Comparison of ENCODE assay signal across 12 cellular contexts in the genomic region with DNA sequence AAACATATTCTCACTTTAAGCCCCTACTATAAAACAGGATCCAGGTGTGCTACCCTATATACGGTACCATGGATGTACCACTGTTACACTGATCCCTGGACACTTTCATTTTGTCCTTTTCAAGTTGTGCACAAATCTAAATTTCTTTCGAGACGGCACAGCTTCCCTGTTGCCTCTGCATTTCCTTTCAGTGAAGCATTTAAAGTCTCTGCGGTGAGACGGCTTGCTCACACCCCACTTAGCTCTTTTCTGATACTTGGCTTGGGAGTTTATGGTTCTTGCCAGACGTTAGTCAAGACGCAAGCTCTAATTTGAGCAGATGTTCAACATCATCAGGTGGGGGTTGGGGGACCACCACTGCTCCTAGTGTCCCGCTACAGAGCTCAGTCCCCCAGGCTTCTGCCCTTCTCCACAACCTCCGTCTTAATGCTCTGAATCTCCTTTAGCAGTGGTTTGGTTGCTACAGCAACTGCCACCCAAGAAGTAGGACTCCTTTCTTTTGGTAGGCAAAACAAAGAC. TPM values are rescaled to one million over a fixed set of nuclear protein-coding genes. Genes with fewer than 3 reads are reported as not detected.
DNase-seq lines count a peak whose midpoint lies in the region; ATAC-seq, FAIRE-seq and TF ChIP-seq lines count a peak whose summit lies in the region.
"Had no signal": no experiment of that assay in that cellular context is flagged by ENCODE, and none has a peak within 500 bp of the region (broad histone marks: within the 10 kb centered on the region; RNA-seq: fewer than 3 reads in every experiment).

No MANE protein-coding gene starts in this region.

- DNase-seq in effector memory CD8-positive, alpha-beta T cell = no peak
- DNase-seq in neuronal stem cell (ENCODE audit: low spot score) (peak; percentile 38), D721Med (ENCODE audit: insufficient read length, low spot score) (no peak), AG20443 (ENCODE audit: low spot score) (no peak)
- DNase-seq: erythroblast, left cardiac atrium, NCI-H187, WERI-Rb-1 had no signal

- H2BK120ac ChIP-seq in neuronal stem cell (ENCODE audit: low read depth, low read length) = no peak overlapping the region

- H3K36me3 ChIP-seq in Loucy (ENCODE audit: insufficient read depth, low read length) (peaks cover 49% of the 10 kb centered on the region; the same call in 1 of the 2 replicates), neuronal stem cell (replicated peaks in 1 of 2; ENCODE audit: control insufficient read depth in 2 of 2, insufficient read depth in 2 of 2, low read length in 2 of 2) (peaks cover 2 to 21% of the 10 kb centered on the region in 2 donors)

- TF ChIP-seq CTCF in Loucy (conservative IDR thresholded peaks at IDR 0.05; ENCODE audit: low read length) = no peak
- TF ChIP-seq CTCF in D721Med (IDR thresholded peaks at IDR 0.05; ENCODE audit: insufficient read depth, missing control alignments) = no peak

- no peak overlapping the region for H2AFZ ChIP-seq in Loucy (ENCODE audit: low read length)
- peak overlapping the region; percentile 57 for H2AFZ ChIP-seq in neuronal stem cell (ENCODE audit: low read length)

- H4K8ac ChIP-seq in neuronal stem cell (ENCODE audit: low read depth, low read length) = no peak overlapping the region

- H3K27me3 ChIP-seq in Loucy (ENCODE audit: insufficient read depth, low read length, poor library complexity, severe bottlenecking) = no peaks in the 10 kb centered on the region
- no peaks in the 10 kb centered on the region for H3K27me3 ChIP-seq in neuronal stem cell (ENCODE audit: control insufficient read depth in 3 of 3, insufficient read depth in 3 of 3, low read depth in 1 of 3, low read length in 3 of 3)

- no peaks in the 10 kb centered on the region for H3K79me2 ChIP-seq in Loucy (ENCODE audit: insufficient read depth, low read length)

- H3K9ac ChIP-seq in Loucy (ENCODE audit: low read depth, low read length, poor library complexity, severe bottlenecking) (peak overlapping the region; percentile 44), neuronal stem cell (ENCODE audit: low read depth, low read length, poor library complexity) (no peak overlapping the region)

- no peaks in the 10 kb centered on the region for H3K79me1 ChIP-seq in neuronal stem cell (ENCODE audit: low read depth, low read length)

- no peaks in the 10 kb centered on the region for H4K20me1 ChIP-seq in Loucy (ENCODE audit: insufficient read depth, low read length, poor library complexity, severe bottlenecking)

- H3K18ac ChIP-seq in neuronal stem cell (ENCODE audit: low read length) = no peak overlapping the region

- no peak overlapping the region for H3K14ac ChIP-seq in neuronal stem cell (ENCODE audit: low read length)

- no peaks in the 10 kb centered on the region for H3K9me3 Mint-ChIP-seq in effector memory CD8-positive, alpha-beta T cell

- no peak overlapping the region for H3K4ac ChIP-seq in neuronal stem cell (ENCODE audit: low read length)

- peak overlapping the region; percentile 9 to 20 for H3K4me3 Mint-ChIP-seq in effector memory CD8-positive, alpha-beta T cell

- no peak overlapping the region for H2BK5ac ChIP-seq in neuronal stem cell (ENCODE audit: low read length)

- no peak overlapping the region for H4K91ac ChIP-seq in neuronal stem cell (ENCODE audit: low read depth, low read length, poor library complexity)

- H3K4me2 ChIP-seq in Loucy (ENCODE audit: low read depth, low read length, poor library complexity, severe bottlenecking) (peak overlapping the region; percentile 52), neuronal stem cell (ENCODE audit: insufficient read depth, low read length, poor library complexity, severe bottlenecking) (no peak overlapping the region)

- H3K4me1 ChIP-seq in Loucy (ENCODE audit: insufficient read depth, low read length, poor library complexity, severe bottlenecking) (peaks cover 10% of the 10 kb centered on the region), neuronal stem cell (ENCODE audit: control insufficient read depth in 2 of 2, insufficient read depth in 1 of 2, low read depth in 1 of 2, low read length in 2 of 2) (peaks cover 11 to 21% of the 10 kb centered on the region in 2 donors)

- no peak overlapping the region for H2BK12ac ChIP-seq in neuronal stem cell (ENCODE audit: low read length)

- ATAC-seq in GM19035 (IDR thresholded peaks at IDR 0.05; ENCODE audit: unreplicated experiment) (peak; percentile 44), HG03432 (IDR thresholded peaks at IDR 0.05; ENCODE audit: unreplicated experiment) (no peak)
- ATAC-seq in effector memory CD8-positive, alpha-beta T cell (replicated peaks) = peak; percentile 56
- ATAC-seq: HCT116 had no signal

- peaks cover 42% of the 10 kb centered on the region for H3K36me3 Mint-ChIP-seq in effector memory CD8-positive, alpha-beta T cell (ENCODE audit: insufficient read depth)

- H2BK15ac ChIP-seq in neuronal stem cell (ENCODE audit: low read length) = no peak overlapping the region

- no peaks in the 10 kb centered on the region for H3F3A ChIP-seq in Loucy (ENCODE audit: low read depth)

- H3K4me3 ChIP-seq in Loucy (ENCODE audit: low read length, poor library complexity, severe bottlenecking) = peak overlapping the region; percentile 43
- H3K4me3 ChIP-seq in neuronal stem cell (ENCODE audit: low read length in 2 of 2) = peak overlapping the region in 1 of 2 donors; percentile 7

- H3K27ac Mint-ChIP-seq in effector memory CD8-positive, alpha-beta T cell = peak overlapping the region; percentile 68 to 83

- H3K23ac ChIP-seq in neuronal stem cell (ENCODE audit: low read depth, low read length, poor library complexity) = no peak overlapping the region

- H3K27ac ChIP-seq in neuronal stem cell (replicated peaks; ENCODE audit: low read length) = no peak overlapping the region
- H3K27ac ChIP-seq: WERI-Rb-1 had no signal

- no peaks in the 10 kb centered on the region for H3K9me3 ChIP-seq in Loucy (ENCODE audit: insufficient read depth, low read depth, low read length)
- H3K9me3 ChIP-seq in neuronal stem cell (replicated peaks in 1 of 2; ENCODE audit: control insufficient read depth in 2 of 2, insufficient read depth in 1 of 2, low read depth in 1 of 2, low read length in 2 of 2) = no peaks in the 10 kb centered on the region

- H3K4me1 Mint-ChIP-seq in effector memory CD8-positive, alpha-beta T cell (ENCODE audit: low read depth in 2 of 2) = peaks cover 18 to 41% of the 10 kb centered on the region in 2 donors

- FAIRE-seq in D721Med (lab: Jason Lieb, UNC) = no peak

- no peaks in the 10 kb centered on the region for H3K9me2 ChIP-seq in Loucy (replicated peaks; ENCODE audit: low read depth, low read length)

- no peak overlapping the region for H2AK5ac ChIP-seq in neuronal stem cell (ENCODE audit: low read depth, low read length)

- no CpG with 5 or more reads among the region's 9 CpGs for WGBS in neuronal stem cell (ENCODE audit: extremely low coverage in 2 of 2, insufficient read length in 2 of 2, insufficient replicate concordance in 1 of 2), 2 donors

- no peaks in the 10 kb centered on the region for H3K27me3 Mint-ChIP-seq in effector memory CD8-positive, alpha-beta T cell

RNA-seq across cellular contexts. Expression of gene F2RL2, which starts 15.8 kb away (rescaled TPM):
- polyA plus RNA-seq in neuronal stem cell (2013, experiment 1 of 2) = 1.6 TPM
- polyA plus RNA-seq in neuronal stem cell (2013, experiment 2 of 2) = 1.7 TPM
